Comparison of ENCODE assay signal across 18 cellular contexts in the genomic region with DNA sequence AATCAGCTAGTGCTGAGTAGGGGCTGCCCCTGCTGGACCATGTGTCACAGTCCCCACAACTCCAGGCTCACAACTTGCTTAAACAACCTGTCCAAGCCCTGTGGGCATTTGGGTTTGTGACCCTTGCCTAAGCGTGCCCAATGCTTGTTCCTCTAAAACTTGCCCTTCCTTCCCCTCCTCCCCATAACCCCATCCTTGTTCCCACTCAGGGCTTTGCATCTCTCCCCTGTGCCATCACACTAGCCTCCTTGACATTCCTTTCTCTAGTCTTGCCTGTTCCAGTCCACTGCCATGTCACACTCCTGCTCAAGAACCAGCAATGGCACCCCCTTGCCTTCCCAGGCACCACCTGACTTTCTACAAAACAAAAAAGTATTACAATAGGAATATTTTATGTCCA. TPM values are rescaled to one million over a fixed set of nuclear protein-coding genes. Genes with fewer than 3 reads are reported as not detected.
A peak's percentile ranks its signal among the peaks of the same experiment; 100 is the strongest.
DNase-seq lines count a peak whose midpoint lies in the region; ATAC-seq and TF ChIP-seq lines count a peak whose summit lies in the region.
"Had no signal": no experiment of that assay in that cellular context is flagged by ENCODE, and none has a peak within 500 bp of the region (broad histone marks: within the 10 kb centered on the region; RNA-seq: fewer than 3 reads in every experiment).

No MANE protein-coding gene starts in this region.

- DNase-seq in GM10248 (ENCODE audit: extremely low spot score) (peak; percentile 5), WTC11 (ENCODE audit: low spot score) (no peak), neural progenitor cell (ENCODE audit: low spot score) (no peak), NCI-H748 treated with DMSO at 0.1 percent for 48 hours (lab: John Stamatoyannopoulos, UW) (no peak), HuH-7.5 (ENCODE audit: low spot score) (no peak), DMS79 treated with DMSO at 0.1 percent for 48 hours (lab: John Stamatoyannopoulos, UW) (no peak)
- DNase-seq: 8988T; C1 segment of cervical spinal cord; Calu3; CD4-positive, alpha-beta memory T cell; COR-L47; DMS53; DND-41; GM23248; H7; HFFc6 had no signal

- H3K27ac ChIP-seq in neural progenitor cell = no peak overlapping the region
- H3K27ac ChIP-seq: GM23248 had no signal

- no peaks in the 10 kb centered on the region for H3K9me3 ChIP-seq in neural progenitor cell (ENCODE audit: low read depth)

- H3K4me1 ChIP-seq in neural progenitor cell = peaks cover 8% of the 10 kb centered on the region

- H4K20me1 ChIP-seq in neural progenitor cell (ENCODE audit: low read depth) = peaks cover 28% of the 10 kb centered on the region

- H3K36me3 Mint-ChIP-seq in WTC11 = no peaks in the 10 kb centered on the region
- H3K36me3 Mint-ChIP-seq in neural progenitor cell = no peaks in the 10 kb centered on the region
- H3K36me3 Mint-ChIP-seq: CD4-positive, alpha-beta memory T cell had no signal

- CTCF ChIA-PET in GM10248 (lab: Yijun Ruan, JAX) = no interaction called here
- CTCF ChIA-PET in WTC11 (lab: Charles Lee) = interaction anchor here (1.8 to 3.8 kb wide), 2 partner anchors 96 to 101 kb away, joined by 9 to 19 read pairs; no protein-coding TSS in a partner anchor

- peaks cover 21% of the 10 kb centered on the region for H3K4me1 Mint-ChIP-seq in WTC11
- peaks cover 8% of the 10 kb centered on the region for H3K4me1 Mint-ChIP-seq in neural progenitor cell

- H3K9ac ChIP-seq in neural progenitor cell = no peak overlapping the region
- H3K9ac ChIP-seq: GM23248 had no signal

- H2AFZ ChIP-seq in neural progenitor cell (replicated peaks) = no peak overlapping the region
- H2AFZ ChIP-seq: GM23248 had no signal

- H3K4me3 Mint-ChIP-seq in WTC11 = no peak overlapping the region
- H3K4me3 Mint-ChIP-seq in neural progenitor cell = peak overlapping the region; percentile 19
- H3K4me3 Mint-ChIP-seq: HFFc6 had no signal

- H3F3A ChIP-seq in neural progenitor cell (ENCODE audit: low read depth) = peaks cover 10% of the 10 kb centered on the region

- H3K27ac Mint-ChIP-seq in WTC11 (no peak overlapping the region), neural progenitor cell (no peak overlapping the region)
- H3K27ac Mint-ChIP-seq: CD4-positive, alpha-beta memory T cell; HFFc6 had no signal

- H3K27me3 ChIP-seq in neural progenitor cell = peaks cover 77% of the 10 kb centered on the region

- no peaks in the 10 kb centered on the region for H3K36me3 ChIP-seq in neural progenitor cell

- no peaks in the 10 kb centered on the region for H3K79me2 ChIP-seq in neural progenitor cell (ENCODE audit: low read depth)

- TF ChIP-seq CTCF in GM10248 (IDR thresholded peaks at IDR 0.05; ENCODE audit: control extremely low read depth, extremely low read depth, low read depth, missing control alignments) (no peak), WTC11 (IDR thresholded peaks at IDR 0.05) (no peak), neural progenitor cell (IDR thresholded peaks at IDR 0.05) (no peak)

- peaks cover 40% of the 10 kb centered on the region for H3K27me3 Mint-ChIP-seq in WTC11 (ENCODE audit: low read depth)
- H3K27me3 Mint-ChIP-seq in neural progenitor cell (ENCODE audit: insufficient read depth, low read depth) = peaks cover 49% of the 10 kb centered on the region

- ATAC-seq in WTC11 = no peak
- ATAC-seq: GM12878, HCT116 had no signal

- H3K4me3 ChIP-seq in neural progenitor cell = no peak overlapping the region
- H3K4me3 ChIP-seq: GM12878, GM23248 had no signal

- H3K9me3 Mint-ChIP-seq in WTC11 (no peaks in the 10 kb centered on the region), neural progenitor cell (no peaks in the 10 kb centered on the region)
- H3K9me3 Mint-ChIP-seq: CD4-positive, alpha-beta memory T cell; HFFc6 had no signal

- H3K4me2 ChIP-seq in neural progenitor cell = no peak overlapping the region

- POLR2A ChIA-PET in GM10248 (lab: Yijun Ruan, JAX) = no interaction called here
- POLR2A ChIA-PET in WTC11 (lab: Charles Lee) = no interaction called here

TF ChIP-seq in WTC11, 78 proteins besides CTCF, POLR2A, EP300 and RAD21:
- TF ChIP-seq SMAD3 (CRISPR knock-in tag; IDR thresholded peaks at IDR 0.05; ENCODE audit: borderline replicate concordance) (no peak), ZNF512 (CRISPR knock-in tag; IDR thresholded peaks at IDR 0.05; ENCODE audit: borderline replicate concordance) (no peak), PRDM15 (CRISPR knock-in tag; IDR thresholded peaks at IDR 0.05) (peak; percentile 78)

RNA-seq across cellular contexts. Expression of gene DLGAP4, which starts 2.3 kb away (rescaled TPM):
- total RNA-seq in WTC11 (2021) (52.6 to 54.6 TPM (median 54.6 TPM) in 3 replicates), neural progenitor cell (ENCODE audit: low replicate concordance) (21.7 and 74.5 TPM in 2 replicates)
